1 cellular context compared by ENCODE assay signal in genomic region chrX:153763298-153763932, GRCh38.
A peak's percentile ranks its signal among the peaks of the same experiment; 100 is the strongest.
TF ChIP-seq lines count a peak whose summit lies in the region.

No MANE protein-coding gene starts in this region.

TF ChIP-seq in HepG2, 621 proteins besides CTCF, POLR2A, EP300 and RAD21 (continued from another document and continues in another):
- TF ChIP-seq ZNF318 (CRISPR knock-in tag; IDR thresholded peaks at IDR 0.05) (no peak), DRAP1 (CRISPR knock-in tag; IDR thresholded peaks at IDR 0.05) (no peak), PAX8 (CRISPR knock-in tag; IDR thresholded peaks at IDR 0.05; ENCODE audit: borderline replicate concordance) (no peak), SATB2 (CRISPR knock-in tag; IDR thresholded peaks at IDR 0.05) (no peak), MED1 (CRISPR knock-in tag; IDR thresholded peaks at IDR 0.05) (0 out of 2 replicates have a peak, but pooled peaks have one; percentile 31), MXI1 (IDR thresholded peaks at IDR 0.05; ENCODE audit: borderline replicate concordance, low read depth, low read length) (no peak), ELF1 (CRISPR knock-in tag; IDR thresholded peaks at IDR 0.05) (no peak), ZNF761 (CRISPR knock-in tag; conservative IDR thresholded peaks at IDR 0.05) (no peak), CREBL2 (CRISPR knock-in tag; IDR thresholded peaks at IDR 0.05; ENCODE audit: borderline replicate concordance) (no peak), NFKB2 (CRISPR knock-in tag; IDR thresholded peaks at IDR 0.05; ENCODE audit: borderline replicate concordance) (no peak), ZNF251 (CRISPR knock-in tag; IDR thresholded peaks at IDR 0.05) (no peak), ZNF629 (CRISPR knock-in tag; conservative IDR thresholded peaks at IDR 0.05) (no peak), ZNF580 (CRISPR knock-in tag; IDR thresholded peaks at IDR 0.05; ENCODE audit: borderline replicate concordance, low read depth) (no peak), MTA3 (CRISPR knock-in tag; IDR thresholded peaks at IDR 0.05) (no peak), ZNF552 (CRISPR knock-in tag; IDR thresholded peaks at IDR 0.05; ENCODE audit: borderline replicate concordance) (no peak), ZNF749 (CRISPR knock-in tag; IDR thresholded peaks at IDR 0.05; ENCODE audit: borderline replicate concordance) (no peak), IKZF1 (IDR thresholded peaks at IDR 0.05) (no peak), ZNF567 (CRISPR knock-in tag; IDR thresholded peaks at IDR 0.05; ENCODE audit: borderline replicate concordance) (no peak), FOXP4 (CRISPR knock-in tag; IDR thresholded peaks at IDR 0.05) (no peak), HDAC2 (CRISPR knock-in tag; IDR thresholded peaks at IDR 0.05) (0 out of 2 replicates have a peak, but pooled peaks have one; percentile 12), PBX3 (CRISPR knock-in tag; IDR thresholded peaks at IDR 0.05; ENCODE audit: borderline replicate concordance) (no peak), KDM4B (CRISPR knock-in tag; IDR thresholded peaks at IDR 0.05) (no peak), KLF13 (CRISPR knock-in tag; IDR thresholded peaks at IDR 0.05) (no peak), NONO (IDR thresholded peaks at IDR 0.05) (no peak), NONO (CRISPR knock-in tag; conservative IDR thresholded peaks at IDR 0.05) (0 out of 2 replicates have a peak, but pooled peaks have one; percentile 25), ARHGAP35 (CRISPR knock-in tag; IDR thresholded peaks at IDR 0.05; ENCODE audit: borderline replicate concordance) (no peak), CBX5 (CRISPR knock-in tag; IDR thresholded peaks at IDR 0.05; ENCODE audit: borderline replicate concordance) (no peak), ZNF615 (CRISPR knock-in tag; IDR thresholded peaks at IDR 0.05; ENCODE audit: borderline replicate concordance) (no peak), KLF15 (CRISPR knock-in tag; IDR thresholded peaks at IDR 0.05; ENCODE audit: borderline replicate concordance) (no peak), ZNF737 (CRISPR knock-in tag; IDR thresholded peaks at IDR 0.05; ENCODE audit: borderline replicate concordance) (no peak), KMT2B (CRISPR knock-in tag; IDR thresholded peaks at IDR 0.05) (no peak), ZFP90 (CRISPR knock-in tag; IDR thresholded peaks at IDR 0.05; ENCODE audit: borderline replicate concordance) (no peak), SNAPC5 (CRISPR knock-in tag; IDR thresholded peaks at IDR 0.05; ENCODE audit: borderline replicate concordance) (no peak), THAP9 (CRISPR knock-in tag; IDR thresholded peaks at IDR 0.05; ENCODE audit: borderline replicate concordance) (no peak), POGK (CRISPR knock-in tag; conservative IDR thresholded peaks at IDR 0.05) (no peak), MLX (CRISPR knock-in tag; IDR thresholded peaks at IDR 0.05) (no peak), BRCA1 (CRISPR knock-in tag; IDR thresholded peaks at IDR 0.05) (no peak), KAT7 (CRISPR knock-in tag; IDR thresholded peaks at IDR 0.05; ENCODE audit: borderline replicate concordance) (no peak), ARNTL (CRISPR knock-in tag; IDR thresholded peaks at IDR 0.05) (peak; percentile 93), ZKSCAN1 (IDR thresholded peaks at IDR 0.05; ENCODE audit: low read length) (no peak), HOXA9 (CRISPR knock-in tag; IDR thresholded peaks at IDR 0.05; ENCODE audit: borderline replicate concordance) (no peak), ZNF788 (CRISPR knock-in tag; IDR thresholded peaks at IDR 0.05; ENCODE audit: borderline replicate concordance) (no peak), ZNF20 (CRISPR knock-in tag; IDR thresholded peaks at IDR 0.05) (no peak), GLI4 (CRISPR knock-in tag; IDR thresholded peaks at IDR 0.05; ENCODE audit: borderline replicate concordance) (no peak), ZNF792 (CRISPR knock-in tag; IDR thresholded peaks at IDR 0.05) (no peak), ZBTB33 (CRISPR knock-in tag; IDR thresholded peaks at IDR 0.05) (0 out of 2 replicates have a peak, but pooled peaks have one; percentile 7), GATAD1 (CRISPR knock-in tag; IDR thresholded peaks at IDR 0.05) (0 out of 2 replicates have a peak, but pooled peaks have one; percentile 10)
